8 cellular contexts compared by ENCODE assay signal in genomic region chr1:117930484-117930883, GRCh38. TPM values are rescaled to one million over a fixed set of nuclear protein-coding genes. Genes with fewer than 3 reads are reported as not detected.
A peak's percentile ranks its signal among the peaks of the same experiment; 100 is the strongest.
DNase-seq lines count a peak whose midpoint lies in the region; ATAC-seq and TF ChIP-seq lines count a peak whose summit lies in the region.

No MANE protein-coding gene starts in this region.

- H4K8ac ChIP-seq in mesenchymal stem cell (ENCODE audit: low read length), result no peak overlapping the region

- no peak overlapping the region for H3K14ac ChIP-seq in mesenchymal stem cell (ENCODE audit: low read length in 2 of 2)

- H3K27ac ChIP-seq in mesenchymal stem cell (ENCODE audit: low read length, poor library complexity, severe bottlenecking), result no peak overlapping the region
- H3K27ac ChIP-seq in aorta (ENCODE audit: low read depth in 1 of 2, low read length in 2 of 2), result no peak overlapping the region

- H3K4ac ChIP-seq in mesenchymal stem cell (ENCODE audit: low read depth in 1 of 2, low read length in 2 of 2), result no peak overlapping the region

- H3K79me1 ChIP-seq in mesenchymal stem cell (replicated peaks; ENCODE audit: low read length, poor library complexity, severe bottlenecking), result peaks cover 7% of the 10 kb centered on the region

- DNase-seq in Ammon's horn (ENCODE audit: low spot score) (peak; percentile 2), HPDE6-E6E7 (ENCODE audit: extremely low spot score) (peak; percentile 7), mesenchymal stem cell (peak; percentile 38), aorta (no peak), foreskin melanocyte (no peak)

- peaks cover 11% of the 10 kb centered on the region for H3K36me3 Mint-ChIP-seq in brain

- ATAC-seq in aorta (ENCODE audit: low FRiP score), result no peak
- ATAC-seq in HG03139 (IDR thresholded peaks at IDR 0.05; ENCODE audit: unreplicated experiment), result no peak
- ATAC-seq in GM21576 (IDR thresholded peaks at IDR 0.05; ENCODE audit: unreplicated experiment), result no peak

- H2AFZ ChIP-seq in mesenchymal stem cell (ENCODE audit: low read depth, low read length), result no peak overlapping the region

- peaks cover 8% of the 10 kb centered on the region for H3K27me3 Mint-ChIP-seq in brain

- intact Hi-C loops in aorta (cut with DNase I), result no loop called here

- H3K27ac Mint-ChIP-seq in brain, result peak overlapping the region; percentile 79 to 98 (median 95)

- H3K4me3 ChIP-seq in mesenchymal stem cell (ENCODE audit: insufficient read depth in 1 of 2, low read depth in 1 of 2, low read length in 2 of 2), result peak overlapping the region in 1 of 2 experiments; percentile 100
- peak overlapping the region; percentile 68 to 79 for H3K4me3 ChIP-seq in aorta (ENCODE audit: low read length in 2 of 2)

- no peak overlapping the region for H2AK5ac ChIP-seq in mesenchymal stem cell (ENCODE audit: low read length, severe bottlenecking)

- H3K4me3 Mint-ChIP-seq in brain, result peak overlapping the region; percentile 92 to 98 (median 95)

- H2BK5ac ChIP-seq in mesenchymal stem cell (ENCODE audit: low read depth, low read length, poor library complexity, severe bottlenecking), result no peak overlapping the region

- H3K9me3 ChIP-seq in mesenchymal stem cell (ENCODE audit: control insufficient read depth, low read length), result no peaks in the 10 kb centered on the region
- H3K9me3 ChIP-seq in aorta (ENCODE audit: control insufficient read depth, low read length), result no peaks in the 10 kb centered on the region

- TF ChIP-seq CTCF in brain (conservative IDR thresholded peaks at IDR 0.05), result no peak

- H3K4me1 ChIP-seq in mesenchymal stem cell (ENCODE audit: control insufficient read depth, insufficient read depth, low read depth, low read length) (peaks cover 3% of the 10 kb centered on the region), aorta (ENCODE audit: control insufficient read depth in 1 of 2, insufficient read depth in 2 of 2, low read length in 2 of 2) (peaks cover 0 to 4% of the 10 kb centered on the region in 2 donors)

- WGBS in mesenchymal stem cell, result 11% methylated on average over 6 of the region's 6 CpGs
- WGBS in aorta, 2 donors, result 7 to 10% methylated on average over 6 of the region's 6 CpGs

- H4K91ac ChIP-seq in mesenchymal stem cell (ENCODE audit: low read length), result no peak overlapping the region

- H3K4me1 Mint-ChIP-seq in brain, result peaks cover 63% of the 10 kb centered on the region

- H3K18ac ChIP-seq in mesenchymal stem cell (ENCODE audit: low read depth in 1 of 2, low read length in 2 of 2), result no peak overlapping the region

- H3K4me2 ChIP-seq in mesenchymal stem cell (ENCODE audit: low read length, poor library complexity, severe bottlenecking), result peak overlapping the region; percentile 81

- H3K23ac ChIP-seq in mesenchymal stem cell (ENCODE audit: low read length in 2 of 2), result no peak overlapping the region

- no peak overlapping the region for H2BK15ac ChIP-seq in mesenchymal stem cell (ENCODE audit: low read depth, poor library complexity, severe bottlenecking)

- H3K36me3 ChIP-seq in mesenchymal stem cell (ENCODE audit: control insufficient read depth in 1 of 2, insufficient read depth in 2 of 2, low read depth in 1 of 2, low read length in 2 of 2), result peaks cover 0 to 12% of the 10 kb centered on the region in 2 experiments
- H3K36me3 ChIP-seq in aorta (ENCODE audit: control insufficient read depth in 1 of 2, insufficient read depth in 2 of 2, low read length in 1 of 2), result peaks cover 0 to 2% of the 10 kb centered on the region in 2 donors

- H2BK120ac ChIP-seq in mesenchymal stem cell (ENCODE audit: low read depth, low read length), result no peak overlapping the region

- H2BK12ac ChIP-seq in mesenchymal stem cell (ENCODE audit: low read length in 2 of 2), result no peak overlapping the region

- H3K9ac ChIP-seq in mesenchymal stem cell (ENCODE audit: low read length), result peak overlapping the region; percentile 95

- no peaks in the 10 kb centered on the region for H3K9me3 Mint-ChIP-seq in brain

- H3K27me3 ChIP-seq in mesenchymal stem cell (ENCODE audit: control insufficient read depth in 1 of 2, insufficient read depth in 1 of 2, low read length in 2 of 2) (no peaks in the 10 kb centered on the region), aorta (ENCODE audit: control insufficient read depth in 1 of 2, insufficient read depth in 2 of 2, low read length in 1 of 2) (no peaks in the 10 kb centered on the region)

RNA-seq across cellular contexts. Expression of gene WDR3, which starts 0.9 kb away (rescaled TPM):
- polyA plus RNA-seq in brain (ENCODE audit: insufficient read depth, low read depth, low replicate concordance) (12.9 TPM), aorta (1 to 10 TPM; 2.0 to 2.3 TPM)
- 8.0 TPM for polyA plus RNA-seq in mesenchymal stem cell (2013, experiment 1 of 2)
- polyA plus RNA-seq in mesenchymal stem cell (2013, experiment 2 of 2), result 6.6 TPM
- 10 to 100 TPM; 15.2 to 19.8 TPM for total RNA-seq in aorta

RNA-seq across cellular contexts. Expression of gene GDAP2, which starts 1.1 kb away (rescaled TPM):
- polyA plus RNA-seq in brain (ENCODE audit: insufficient read depth, low read depth, low replicate concordance), result 9.0 TPM
- 8.9 TPM for polyA plus RNA-seq in mesenchymal stem cell (2013, experiment 1 of 2)
- polyA plus RNA-seq in mesenchymal stem cell (2013, experiment 2 of 2), result 9.1 TPM
- total RNA-seq in aorta, result 10 to 100 TPM; 32.8 to 38.8 TPM
- polyA plus RNA-seq in aorta, result 1 to 10 TPM; 3.1 to 4.1 TPM

Comparison
In these comparisons a context has a peak if more than half of its experiments do, and no peak if none do; other contexts are left out.
1. DNase-seq: peak in Ammon's horn (single experiment), HPDE6-E6E7 (single experiment) and mesenchymal stem cell (single experiment); none in aorta (0 of 2) and foreskin melanocyte (single experiment).